ENCODE assay signal across 20 cellular contexts in genomic region chr1:229030642-229031390, GRCh38.
DNase-seq lines count a peak whose midpoint lies in the region; ATAC-seq, FAIRE-seq and TF ChIP-seq lines count a peak whose summit lies in the region.
"Had no signal": no experiment of that assay in that cellular context is flagged by ENCODE, and none has a peak within 500 bp of the region (broad histone marks: within the 10 kb centered on the region; RNA-seq: fewer than 3 reads in every experiment).

No MANE protein-coding gene starts in this region.

- 0 out of 2 replicates have a peak overlapping the region, but pooled peaks have one; percentile 8 for H2AFZ ChIP-seq in K562 (ENCODE audit: low read depth, low read length)

- H3K27ac Mint-ChIP-seq in activated naive CD4-positive, alpha-beta T cell treated with anti-CD3 and anti-CD28 coated beads, Interleukin-2, amount 50 U/mL, for 24 hours, result peak overlapping the region; percentile 15
- H3K27ac Mint-ChIP-seq in activated naive CD4-positive, alpha-beta T cell treated with anti-CD3 and anti-CD28 coated beads, Interleukin-2, amount 10 ng/mL, durations not matched to agents 7 days and 5 days, result no peak overlapping the region
- H3K27ac Mint-ChIP-seq in chondrocyte (ENCODE audit: unreplicated experiment), result no peak overlapping the region
- H3K27ac Mint-ChIP-seq: activated CD4-positive, alpha-beta memory T cell treated with anti-CD3 and anti-CD28 coated beads, Interleukin-2, amount 10 ng/mL, durations not matched to agents 7 days and 5 days; memory B cell; natural killer cell had no signal

- H3K4ac ChIP-seq in mesendoderm (ENCODE audit: low read depth, low read length), result no peak overlapping the region

- no peaks in the 10 kb centered on the region for H3K27me3 Mint-ChIP-seq in activated naive CD4-positive, alpha-beta T cell treated with anti-CD3 and anti-CD28 coated beads, Interleukin-2, amount 50 U/mL, for 24 hours
- peaks cover 9% of the 10 kb centered on the region for H3K27me3 Mint-ChIP-seq in activated naive CD4-positive, alpha-beta T cell treated with anti-CD3 and anti-CD28 coated beads, Interleukin-2, amount 10 ng/mL, durations not matched to agents 7 days and 5 days
- H3K27me3 Mint-ChIP-seq in chondrocyte (ENCODE audit: low read depth), result peaks cover 9% of the 10 kb centered on the region

- H2BK15ac ChIP-seq in mesendoderm (replicated peaks; ENCODE audit: low read depth), result no peak overlapping the region

- H3K79me2 ChIP-seq in K562 (ENCODE audit: control insufficient read depth, insufficient read depth, low read length) (no peaks in the 10 kb centered on the region), mesendoderm (ENCODE audit: control insufficient read depth, insufficient read depth, low read length) (no peaks in the 10 kb centered on the region)

- no peaks in the 10 kb centered on the region for H3K9me3 Mint-ChIP-seq in activated naive CD4-positive, alpha-beta T cell treated with anti-CD3 and anti-CD28 coated beads, Interleukin-2, amount 50 U/mL, for 24 hours
- no peaks in the 10 kb centered on the region for H3K9me3 Mint-ChIP-seq in activated naive CD4-positive, alpha-beta T cell treated with anti-CD3 and anti-CD28 coated beads, Interleukin-2, amount 10 ng/mL, durations not matched to agents 7 days and 5 days
- no peaks in the 10 kb centered on the region for H3K9me3 Mint-ChIP-seq in chondrocyte (ENCODE audit: low read depth)
- H3K9me3 Mint-ChIP-seq: activated CD4-positive, alpha-beta memory T cell treated with anti-CD3 and anti-CD28 coated beads, Interleukin-2, amount 10 ng/mL, durations not matched to agents 7 days and 5 days; memory B cell; natural killer cell had no signal

- no TSS peak for BruUV-seq in K562 (replicated peaks; lab: Mats Ljungman, UMichigan)

- H3K9me3 ChIP-seq in K562 (replicated peaks; ENCODE audit: control insufficient read depth, insufficient read depth, low read depth, low read length), result no peaks in the 10 kb centered on the region
- no peaks in the 10 kb centered on the region for H3K9me3 ChIP-seq in upper lobe of right lung
- H3K9me3 ChIP-seq: MG63, suprapubic skin had no signal

- no peak overlapping the region for H2BK5ac ChIP-seq in mesendoderm (ENCODE audit: low read length)

- no peak for TF ChIP-seq RAD21 in K562 (CRISPR knock-in tag; conservative IDR thresholded peaks at IDR 0.05 in 1 of 2, IDR thresholded peaks at IDR 0.05 in 1 of 2)

- H2BK120ac ChIP-seq in mesendoderm (ENCODE audit: low read depth, low read length), result no peak overlapping the region

- H3K4me1 Mint-ChIP-seq in activated naive CD4-positive, alpha-beta T cell treated with anti-CD3 and anti-CD28 coated beads, Interleukin-2, amount 50 U/mL, for 24 hours, result peaks cover 22% of the 10 kb centered on the region
- H3K4me1 Mint-ChIP-seq in activated naive CD4-positive, alpha-beta T cell treated with anti-CD3 and anti-CD28 coated beads, Interleukin-2, amount 10 ng/mL, durations not matched to agents 7 days and 5 days, result peaks cover 50% of the 10 kb centered on the region
- peaks cover 11% of the 10 kb centered on the region for H3K4me1 Mint-ChIP-seq in chondrocyte (ENCODE audit: low read depth)

- CTCF ChIA-PET in activated naive CD4-positive, alpha-beta T cell treated with anti-CD3 and anti-CD28 coated beads, Interleukin-2, amount 10 ng/mL, durations not matched to agents 7 days and 5 days (lab: Charles Lee), result interaction anchor here (1.6 kb wide), 1 partner anchor 199 kb away, joined by 4 read pairs; no protein-coding TSS in a partner anchor
- CTCF ChIA-PET in K562 (lab: Yijun Ruan, JAX; ENCODE audit: low intra/inter-chr PET ratio), result no interaction called here

- H3K4me1 ChIP-seq in K562 (replicated peaks in 1 of 2; ENCODE audit: control insufficient read depth in 2 of 2, insufficient read depth in 2 of 2, low read length in 2 of 2) (no peaks in the 10 kb centered on the region), mesendoderm (ENCODE audit: control insufficient read depth, low read depth, low read length) (peaks cover 8% of the 10 kb centered on the region), upper lobe of right lung (peaks cover 12% of the 10 kb centered on the region)
- H3K4me1 ChIP-seq: suprapubic skin had no signal

- TF ChIP-seq POLR2A in K562 (conservative IDR thresholded peaks at IDR 0.05), result no peak
- no peak for TF ChIP-seq POLR2A in H54 (IDR thresholded peaks at IDR 0.05; ENCODE audit: low read depth, low read length)

- 2% methylated on average over 12 of the region's 12 CpGs for WGBS in K562 (ENCODE audit: insufficient coverage, low coverage, missing lambda C conversion rate)
- WGBS in mesendoderm (ENCODE audit: extremely low coverage, insufficient coverage, low lambda C conversion rate), result no CpG with 5 or more reads among the region's 12 CpGs

- no peak overlapping the region for H3K9ac ChIP-seq in K562 (ENCODE audit: insufficient read depth in 1 of 2, low read depth in 2 of 2, low read length in 2 of 2)
- H3K9ac ChIP-seq in mesendoderm (ENCODE audit: low read length), result no peak overlapping the region

- intact Hi-C loops in K562 (cut with micrococcal nuclease), result no loop called here
- intact Hi-C loops in upper lobe of right lung (cut with DNase I), result no loop called here

- no peaks in the 10 kb centered on the region for H3K79me1 ChIP-seq in mesendoderm (ENCODE audit: low read length)

- H3K36me3 ChIP-seq in K562 (ENCODE audit: control insufficient read depth, insufficient read depth, low read length) (no peaks in the 10 kb centered on the region), mesendoderm (ENCODE audit: control insufficient read depth, insufficient read depth, low read length) (no peaks in the 10 kb centered on the region), upper lobe of right lung (no peaks in the 10 kb centered on the region)
- H3K36me3 ChIP-seq: MG63, suprapubic skin had no signal

- FAIRE-seq in K562 (lab: Jason Lieb, UNC) (no peak), H54 (lab: Jason Lieb, UNC) (no peak)
- FAIRE-seq: endometrium, GM12891 had no signal

- in situ Hi-C loops in K562 (cut with MboI), result no loop called here

- H3K9me1 ChIP-seq in K562 (ENCODE audit: control insufficient read depth, insufficient read depth, low read length), result no peaks in the 10 kb centered on the region

- TF ChIP-seq EP300 in K562 (IDR thresholded peaks at IDR 0.05; ENCODE audit: low read length), result no peak

- H3K4me3 Mint-ChIP-seq in activated naive CD4-positive, alpha-beta T cell treated with anti-CD3 and anti-CD28 coated beads, Interleukin-2, amount 50 U/mL, for 24 hours, result no peak overlapping the region
- no peak overlapping the region for H3K4me3 Mint-ChIP-seq in activated naive CD4-positive, alpha-beta T cell treated with anti-CD3 and anti-CD28 coated beads, Interleukin-2, amount 10 ng/mL, durations not matched to agents 7 days and 5 days
- no peak overlapping the region for H3K4me3 Mint-ChIP-seq in chondrocyte (ENCODE audit: unreplicated experiment)
- H3K4me3 Mint-ChIP-seq: activated CD4-positive, alpha-beta memory T cell treated with anti-CD3 and anti-CD28 coated beads, Interleukin-2, amount 10 ng/mL, durations not matched to agents 7 days and 5 days; memory B cell; natural killer cell had no signal

- no peak overlapping the region for H4K8ac ChIP-seq in mesendoderm (ENCODE audit: low read depth, low read length)

- no peak overlapping the region for H2AK5ac ChIP-seq in mesendoderm (ENCODE audit: low read length)

- no peak overlapping the region for H3K23ac ChIP-seq in mesendoderm (ENCODE audit: low read length)

- TF ChIP-seq CTCF in K562 (IDR thresholded peaks at IDR 0.05 in 2 of 3, conservative IDR thresholded peaks at IDR 0.05 in 1 of 3; ENCODE audit: insufficient read depth in 2 of 3, low read depth in 1 of 3, low read length in 3 of 3) (no peak), upper lobe of right lung (IDR thresholded peaks at IDR 0.05) (no peak), chondrocyte (IDR thresholded peaks at IDR 0.05) (no peak)

- H3K4me3 ChIP-seq in K562 (no peak overlapping the region), mesendoderm (ENCODE audit: low read length) (no peak overlapping the region), upper lobe of right lung (no peak overlapping the region)
- H3K4me3 ChIP-seq: MG63, suprapubic skin had no signal

- no peaks in the 10 kb centered on the region for H4K20me1 ChIP-seq in K562 (replicated peaks; ENCODE audit: control insufficient read depth, insufficient read depth, low read length)

- DNase-seq in activated naive CD4-positive, alpha-beta T cell treated with anti-CD3 and anti-CD28 coated beads, Interleukin-2, amount 10 ng/mL, durations not matched to agents 7 days and 5 days, result no peak
- DNase-seq in K562 (ENCODE audit: extremely low read depth in 1 of 4, low spot score in 3 of 4), result no peak
- peak; percentile 57 for DNase-seq in mesendoderm
- no peak for DNase-seq in upper lobe of right lung
- DNase-seq in chondrocyte (ENCODE audit: low spot score), result no peak
- no peak for DNase-seq in GOT3 (lab: John Stamatoyannopoulos, UW)
- no peak for DNase-seq in H54 (ENCODE audit: insufficient read length, low spot score)
- DNase-seq: ACHN; activated CD4-positive, alpha-beta memory T cell treated with anti-CD3 and anti-CD28 coated beads, Interleukin-2, amount 10 ng/mL, durations not matched to agents 7 days and 5 days; activated naive CD4-positive, alpha-beta T cell treated with Interleukin-2 at 50 U/mL for 16 hours; activated T-cell treated with anti-CD3 and anti-CD28 coated beads, Interleukin-2, amount 50 U/mL, for 1 hour; aorta; MG63; natural killer cell; SHP77 had no signal

- H3K27ac ChIP-seq in K562 (ENCODE audit: extremely low read depth, low read depth, low read length) (no peak overlapping the region), mesendoderm (ENCODE audit: low read depth, low read length) (no peak overlapping the region), upper lobe of right lung (no peak overlapping the region)
- H3K27ac ChIP-seq: suprapubic skin had no signal

- no peaks in the 10 kb centered on the region for H3K36me3 Mint-ChIP-seq in activated naive CD4-positive, alpha-beta T cell treated with anti-CD3 and anti-CD28 coated beads, Interleukin-2, amount 50 U/mL, for 24 hours
- peaks cover 1% of the 10 kb centered on the region for H3K36me3 Mint-ChIP-seq in activated naive CD4-positive, alpha-beta T cell treated with anti-CD3 and anti-CD28 coated beads, Interleukin-2, amount 10 ng/mL, durations not matched to agents 7 days and 5 days
- H3K36me3 Mint-ChIP-seq in chondrocyte (ENCODE audit: low read depth), result no peaks in the 10 kb centered on the region
- H3K36me3 Mint-ChIP-seq: memory B cell, natural killer cell had no signal

- no peak for ATAC-seq in K562
- peak; percentile 20 for ATAC-seq in upper lobe of right lung
- ATAC-seq: natural killer cell had no signal

- H4K5ac ChIP-seq in mesendoderm (ENCODE audit: low read length), result no peak overlapping the region

- H3K18ac ChIP-seq in mesendoderm (ENCODE audit: low read length), result no peak overlapping the region

- no peak overlapping the region for H3K56ac ChIP-seq in mesendoderm (ENCODE audit: low read length)

- H3K27me3 ChIP-seq in K562 (ENCODE audit: control insufficient read depth in 2 of 2, insufficient read depth in 2 of 2, low read length in 2 of 2) (peaks cover 18 to 32% of the 10 kb centered on the region in 2 experiments), mesendoderm (ENCODE audit: insufficient read depth, low read length, poor library complexity) (no peaks in the 10 kb centered on the region), upper lobe of right lung (no peaks in the 10 kb centered on the region)
- H3K27me3 ChIP-seq: MG63, suprapubic skin had no signal

- H3K4me2 ChIP-seq in K562 (ENCODE audit: insufficient read depth, low read length), result no peak overlapping the region
- no peak overlapping the region for H3K4me2 ChIP-seq in mesendoderm (ENCODE audit: low read length)

- POLR2A ChIA-PET in K562 (lab: Yijun Ruan, JAX), result interaction anchor here (0.5 kb wide), 1 partner anchor 1722 kb away, joined by 3 read pairs; no protein-coding TSS in a partner anchor
